9 cellular contexts compared by ENCODE assay signal in the genomic region with DNA sequence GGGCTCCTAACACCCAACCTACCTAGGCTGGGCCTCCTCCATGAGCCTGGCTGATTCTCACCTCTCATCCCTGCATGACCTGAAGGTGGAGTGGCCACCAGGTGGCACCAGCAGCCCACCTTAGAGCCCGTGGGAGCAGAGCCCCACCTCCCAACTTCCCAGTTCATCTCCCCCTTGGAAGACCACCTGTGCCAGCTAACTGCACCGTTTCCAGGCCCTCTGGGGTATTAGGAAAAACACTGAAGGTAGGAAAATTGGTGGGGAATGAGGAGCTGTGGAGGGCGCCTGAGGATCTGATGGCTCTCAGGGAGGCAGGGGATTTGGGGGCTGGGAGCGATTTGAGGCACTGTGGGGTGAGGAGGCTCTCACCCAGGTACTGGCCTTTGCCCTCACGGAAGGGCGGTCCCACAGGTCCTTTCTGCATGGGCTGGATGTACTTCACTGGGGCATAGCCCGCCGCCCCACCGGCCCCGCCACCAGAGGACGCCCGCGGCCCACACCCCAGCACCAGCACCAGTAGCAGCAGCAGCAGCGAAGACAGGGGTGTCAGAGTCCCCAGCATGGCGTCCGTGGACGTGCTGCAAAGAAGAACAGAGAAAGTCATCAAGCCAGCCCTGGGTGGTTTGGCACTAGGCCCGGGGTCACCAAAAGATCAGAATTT. TPM values are rescaled to one million over a fixed set of nuclear protein-coding genes. Genes with fewer than 3 reads are reported as not detected.
DNase-seq lines count a peak whose midpoint lies in the region; ATAC-seq, FAIRE-seq and TF ChIP-seq lines count a peak whose summit lies in the region.
"Had no signal": no experiment of that assay in that cellular context is flagged by ENCODE, and none has a peak within 500 bp of the region (broad histone marks: within the 10 kb centered on the region; RNA-seq: fewer than 3 reads in every experiment).

No MANE protein-coding gene starts in this region.

- H3K9me3 ChIP-seq in Peyer's patch (no peaks in the 10 kb centered on the region), stomach (no peaks in the 10 kb centered on the region)

- ATAC-seq in HG03097 (IDR thresholded peaks at IDR 0.05; ENCODE audit: low FRiP score, unreplicated experiment), result no peak

- FAIRE-seq in D721Med (lab: Jason Lieb, UNC), result no peak

- 8 to 25% (median 22%) methylated on average over 17 to 18 of the region's 18 CpGs for WGBS in stomach, 5 donors

- TF ChIP-seq CTCF in D721Med (IDR thresholded peaks at IDR 0.05; ENCODE audit: insufficient read depth, missing control alignments), result peak; percentile 91
- peak; percentile 51 to 89 (median 80) for TF ChIP-seq CTCF in Peyer's patch (IDR thresholded peaks at IDR 0.05)
- TF ChIP-seq CTCF in fibroblast of mammary gland (conservative IDR thresholded peaks at IDR 0.05; ENCODE audit: control insufficient read depth, insufficient read depth, low read depth, low read length), result peak; percentile 82
- TF ChIP-seq CTCF in neural crest cell (conservative IDR thresholded peaks at IDR 0.05), result peak; percentile 94
- peak in 5 of 7 experiments; percentile 58 to 90 (median 80) for TF ChIP-seq CTCF in stomach (IDR thresholded peaks at IDR 0.05)

- H3K36me3 Mint-ChIP-seq in neural crest cell (ENCODE audit: low read depth), result no peaks in the 10 kb centered on the region

- no peaks in the 10 kb centered on the region for H3K27me3 ChIP-seq in Peyer's patch
- no peaks in the 10 kb centered on the region for H3K27me3 ChIP-seq in stomach

- no peak overlapping the region for H3K27ac Mint-ChIP-seq in neural crest cell (ENCODE audit: unreplicated experiment)

- no peak overlapping the region for H3K4me3 Mint-ChIP-seq in neural crest cell

- H3K27ac ChIP-seq in Peyer's patch, result no peak overlapping the region
- H3K27ac ChIP-seq in stomach, result peak overlapping the region in 3 of 5 donors; percentile 17 to 49 (median 35)

- H3K4me1 ChIP-seq in Peyer's patch (peaks cover 0 to 4% (median 0%) of the 10 kb centered on the region in 4 donors), stomach (peaks cover 10 to 33% (median 16%) of the 10 kb centered on the region in 4 donors)

- no peak for TF ChIP-seq EP300 in stomach (IDR thresholded peaks at IDR 0.05)

- TF ChIP-seq POLR2A in Peyer's patch (IDR thresholded peaks at IDR 0.05), result no peak
- TF ChIP-seq POLR2A in stomach (IDR thresholded peaks at IDR 0.05), result no peak

- H3K4me3 ChIP-seq in Peyer's patch (peak overlapping the region in 1 of 4 donors; percentile 18), fibroblast of mammary gland (ENCODE audit: control insufficient read depth, low read depth, low read length) (no peak overlapping the region), stomach (peak overlapping the region in 1 of 4 donors; percentile 4)

- intact Hi-C loops in stomach (cut with DNase I; ENCODE audit: low total_unique reads), result loop anchor here (5.0 to 10.0 kb wide), 2 partner anchors 37 to 315 kb away; no protein-coding TSS in a partner anchor

- peak; percentile 71 for DNase-seq in D721Med (ENCODE audit: insufficient read length, low spot score)
- DNase-seq in HT-29 (ENCODE audit: low spot score), result peak; percentile 93
- peak; percentile 75 to 92 (median 86) for DNase-seq in Peyer's patch
- peak; percentile 57 for DNase-seq in activated T-helper 1 cell treated with Interleukin-2 at 50 U/mL for 16 hours (ENCODE audit: low read depth)
- peak; percentile 73 for DNase-seq in fibroblast of mammary gland (ENCODE audit: low read depth)
- DNase-seq in neural crest cell (ENCODE audit: low read depth, low spot score), result peak; percentile 85
- peak; percentile 83 for DNase-seq in stomach

- H3K9me3 Mint-ChIP-seq in neural crest cell, result no peaks in the 10 kb centered on the region

- H3K36me3 ChIP-seq in Peyer's patch (peaks cover 0 to 8% (median 0%) of the 10 kb centered on the region in 3 donors), stomach (peaks cover 0 to 24% (median 18%) of the 10 kb centered on the region in 4 donors)

- no peaks in the 10 kb centered on the region for H3K27me3 Mint-ChIP-seq in neural crest cell (ENCODE audit: low read depth)

- H3K4me1 Mint-ChIP-seq in neural crest cell, result peaks cover 4% of the 10 kb centered on the region

RNA-seq across cellular contexts. Expression of a gene that starts 11.1 kb away (rescaled TPM):
- total RNA-seq in HT-29 (2014; rRNA removed; shearing (Covaris generic)), result 61.8 and 68.7 TPM in 2 replicates
- total RNA-seq in Peyer's patch (10 to 100 TPM; 16.5 to 50.0 (median 30.8) TPM), neural crest cell (33.8 and 34.0 TPM in 2 replicates), stomach (10 to 100 TPM in 3 of 5 donors, 1 to 10 TPM in 2; 1.8 to 15.1 (median 11.6) TPM)
- polyA plus RNA-seq in stomach, result 10 to 100 TPM; 21.3 to 27.5 (median 24.7) TPM

RNA-seq across cellular contexts. Expression of a gene that starts 15.9 kb away (rescaled TPM):
- total RNA-seq in HT-29 (2014; rRNA removed; shearing (Covaris generic)), result not detected in 2 replicates
- not detected for total RNA-seq in Peyer's patch
- total RNA-seq in neural crest cell, result 7.4 and 8.4 TPM in 2 replicates
- total RNA-seq in stomach, result not detected
- under 1 TPM; 0.25 to 0.76 (median 0.60) TPM for polyA plus RNA-seq in stomach

RNA-seq across cellular contexts. Expression of a gene that starts 25.2 kb away (rescaled TPM):
- total RNA-seq in HT-29 (2014; rRNA removed; shearing (Covaris generic)), result not detected in 2 replicates
- total RNA-seq in Peyer's patch (1 to 10 TPM in 3 of 4 donors, under 1 TPM in 1; 0.83 to 1.3 (median 1.1) TPM), neural crest cell (0.09 TPM in 2 replicates), stomach (10 to 100 TPM in 1 of 5 donors, 1 to 10 TPM in 4; 3.5 to 19.2 (median 5.5) TPM)
- polyA plus RNA-seq in stomach, result 1 to 10 TPM in 2 of 3 donors, under 1 TPM in 1; 0.92 to 5.0 (median 2.0) TPM
- total RNA-seq: T-helper 1 cell treated with Interleukin-12 subunit alpha and Interleukin-12 subunit beta and Interleukin-4 antibody, amounts not matched to agents 30 ng/mL and 1 ng/mL, for 36 hours had no signal

RNA-seq across cellular contexts. Expression of a gene that starts 49.5 kb away (rescaled TPM):
- total RNA-seq in HT-29 (2014; rRNA removed; shearing (Covaris generic)), result 65.8 and 80.9 TPM in 2 replicates
- 100 to 1,000 TPM in 1 of 4 donors, 10 to 100 TPM in 3; 56.2 to 113 (median 73.7) TPM for total RNA-seq in Peyer's patch
- 48.6 and 52.8 TPM in 2 replicates for total RNA-seq in neural crest cell
- total RNA-seq in stomach, result 10 to 100 TPM in 4 of 5 donors, 1 to 10 TPM in 1; 8.9 to 63.9 (median 19.8) TPM
- polyA plus RNA-seq in stomach, result 10 to 100 TPM; 61.1 to 64.0 (median 62.8) TPM

RNA-seq across cellular contexts. Expression of a gene that starts 56.1 kb away (rescaled TPM):
- total RNA-seq in HT-29 (2014; rRNA removed; shearing (Covaris generic)), result 76.6 and 81.5 TPM in 2 replicates
- 10 to 100 TPM; 38.2 to 62.7 (median 46.4) TPM for total RNA-seq in Peyer's patch
- 165 and 166 TPM in 2 replicates for total RNA-seq in neural crest cell
- total RNA-seq in stomach, result 100 to 1,000 TPM in 2 of 5 donors, 10 to 100 TPM in 3; 14.6 to 164 (median 40.3) TPM
- polyA plus RNA-seq in stomach, result 10 to 100 TPM; 36.7 to 42.8 (median 42.4) TPM

Comparison
In these comparisons a context has a peak if more than half of its experiments do, and no peak if none do; other contexts are left out.
1. H3K27ac ChIP-seq: peak in stomach (3 of 5); none in Peyer's patch (0 of 4).
2. Peak in every context shown above with its lines, with median percentiles within 50 percentile points of each other: DNase-seq and CTCF ChIP-seq.